15 cellular contexts compared by ENCODE assay signal in genomic region chr4:26813698-26814097, GRCh38. TPM values are rescaled to one million over a fixed set of nuclear protein-coding genes. Genes with fewer than 3 reads are reported as not detected.
A peak's percentile ranks its signal among the peaks of the same experiment; 100 is the strongest.
DNase-seq lines count a peak whose midpoint lies in the region; ATAC-seq and TF ChIP-seq lines count a peak whose summit lies in the region.
"Had no signal": no experiment of that assay in that cellular context is flagged by ENCODE, and none has a peak within 500 bp of the region (broad histone marks: within the 10 kb centered on the region; RNA-seq: fewer than 3 reads in every experiment).

No MANE protein-coding gene starts in this region.

- no peaks in the 10 kb centered on the region for H3K9me3 ChIP-seq in left lung
- H3K9me3 ChIP-seq in upper lobe of right lung: no peaks in the 10 kb centered on the region
- H3K9me3 ChIP-seq in SJCRH30 (replicated peaks): no peaks in the 10 kb centered on the region

- H3K27ac ChIP-seq in left lung: peak overlapping the region in 1 of 2 donors; percentile 76
- no peak overlapping the region for H3K27ac ChIP-seq in upper lobe of right lung
- no peak overlapping the region for H3K27ac ChIP-seq in SJCRH30

- TF ChIP-seq CTCF in left lung (IDR thresholded peaks at IDR 0.05) (no peak), upper lobe of right lung (IDR thresholded peaks at IDR 0.05) (no peak)

- peaks cover 0 to 11% of the 10 kb centered on the region in 2 donors for H3K4me1 ChIP-seq in left lung
- no peaks in the 10 kb centered on the region for H3K4me1 ChIP-seq in upper lobe of right lung
- peaks cover 6% of the 10 kb centered on the region; the same call in 1 of the 2 replicates for H3K4me1 ChIP-seq in SJCRH30

- H3K27me3 ChIP-seq in left lung (no peaks in the 10 kb centered on the region), upper lobe of right lung (no peaks in the 10 kb centered on the region), SJCRH30 (no peaks in the 10 kb centered on the region)

- peak; percentile 46 for ATAC-seq in Right ventricle myocardium inferior
- peak; percentile 63 for ATAC-seq in left lung
- ATAC-seq in upper lobe of right lung: peak; percentile 48
- ATAC-seq: K562, Panc1 had no signal

- DNase-seq in Right ventricle myocardium inferior (ENCODE audit: missing footprints): no peak
- no peak for DNase-seq in cardiac septum (ENCODE audit: low spot score)
- DNase-seq in cerebellar cortex (ENCODE audit: low spot score): peak; percentile 8
- no peak for DNase-seq in left lung
- no peak for DNase-seq in upper lobe of right lung
- DNase-seq in amniotic stem cell (lab: John Stamatoyannopoulos, UW): no peak
- DNase-seq in NCI-H345 (lab: John Stamatoyannopoulos, UW): no peak
- no peak for DNase-seq in SJCRH30
- DNase-seq: DMS53, HCEC 1CT, NCI-H146, NCI-H510A, SHP77 treated with DMSO at 0.1 percent for 48 hours had no signal

- H3K4me3 ChIP-seq in left lung: no peak overlapping the region
- no peak overlapping the region for H3K4me3 ChIP-seq in upper lobe of right lung
- no peak overlapping the region for H3K4me3 ChIP-seq in SJCRH30
- H3K4me3 ChIP-seq: K562 had no signal

- intact Hi-C loops in Right ventricle myocardium inferior (cut with DNase I) (loop anchor here (5.0 kb wide), 1 partner anchor 44 kb away; no protein-coding TSS in a partner anchor), cardiac septum (cut with DNase I) (loop anchor here (5.0 kb wide), 1 partner anchor 44 kb away; no protein-coding TSS in a partner anchor), left lung (cut with DNase I) (no loop called here), upper lobe of right lung (cut with DNase I) (no loop called here)

- H3K36me3 ChIP-seq in left lung (no peaks in the 10 kb centered on the region), upper lobe of right lung (no peaks in the 10 kb centered on the region), SJCRH30 (no peaks in the 10 kb centered on the region)

RNA-seq across cellular contexts. Expression of gene STIM2, which starts 46.9 kb away (rescaled TPM):
- total RNA-seq in Right ventricle myocardium inferior (9.2 TPM), cardiac septum (10.1 TPM), left lung (10 to 100 TPM; 29.1 to 37.6 TPM), upper lobe of right lung (36.7 TPM)
- 25.7 and 33.7 TPM in 2 replicates for total RNA-seq in SJCRH30 (2014; rRNA removed; shearing (Covaris generic))

Comparison
In these comparisons a context has a peak if more than half of its experiments do, and no peak if none do; other contexts are left out.
1. intact Hi-C loops: an anchor here in Right ventricle myocardium inferior (5.0 kb wide) and cardiac septum (5.0 kb wide); none called in left lung and upper lobe of right lung.